ENCODE assay signal across 10 cellular contexts in genomic region chr14:31950760-31951637, GRCh38.
A peak's percentile ranks its signal among the peaks of the same experiment; 100 is the strongest.
DNase-seq lines count a peak whose midpoint lies in the region; ATAC-seq and TF ChIP-seq lines count a peak whose summit lies in the region.
"Had no signal": no experiment of that assay in that cellular context is flagged by ENCODE, and none has a peak within 500 bp of the region (broad histone marks: within the 10 kb centered on the region; RNA-seq: fewer than 3 reads in every experiment).

No MANE protein-coding gene starts in this region.

- peaks cover 5% of the 10 kb centered on the region for H3K4me1 Mint-ChIP-seq in activated naive CD8-positive, alpha-beta T cell treated with anti-CD3 and anti-CD28 coated beads, Interleukin-2, amount 50 U/mL, for 24 hours
- H3K4me1 Mint-ChIP-seq in activated CD4-positive, alpha-beta T cell treated with anti-CD3 and anti-CD28 coated beads, Interleukin-2, amount 10 ng/mL, durations not matched to agents 7 days and 5 days: peaks cover 15% of the 10 kb centered on the region
- peaks cover 40% of the 10 kb centered on the region for H3K4me1 Mint-ChIP-seq in activated CD4-positive, alpha-beta memory T cell treated with anti-CD3 and anti-CD28 coated beads for 36 hours (ENCODE audit: low read depth)

- POLR2A ChIA-PET in activated CD4-positive, alpha-beta T cell treated with anti-CD3 and anti-CD28 coated beads, Interleukin-2, amount 10 ng/mL, durations not matched to agents 7 days and 5 days (lab: Charles Lee): no interaction called here
- POLR2A ChIA-PET in activated CD4-positive, alpha-beta memory T cell treated with anti-CD3 and anti-CD28 coated beads for 36 hours (lab: Charles Lee): no interaction called here

- no peaks in the 10 kb centered on the region for H3K9me3 ChIP-seq in ovary

- ATAC-seq in activated naive CD8-positive, alpha-beta T cell treated with anti-CD3 and anti-CD28 coated beads, Interleukin-2, amount 50 U/mL, for 24 hours: no peak

- no peak overlapping the region for H3K27ac Mint-ChIP-seq in activated naive CD8-positive, alpha-beta T cell treated with anti-CD3 and anti-CD28 coated beads, Interleukin-2, amount 50 U/mL, for 24 hours
- no peak overlapping the region for H3K27ac Mint-ChIP-seq in activated CD4-positive, alpha-beta T cell treated with anti-CD3 and anti-CD28 coated beads, Interleukin-2, amount 10 ng/mL, durations not matched to agents 7 days and 5 days
- H3K27ac Mint-ChIP-seq in activated CD4-positive, alpha-beta memory T cell treated with anti-CD3 and anti-CD28 coated beads for 36 hours: no peak overlapping the region

- no peaks in the 10 kb centered on the region for H3K9me3 Mint-ChIP-seq in activated naive CD8-positive, alpha-beta T cell treated with anti-CD3 and anti-CD28 coated beads, Interleukin-2, amount 50 U/mL, for 24 hours
- no peaks in the 10 kb centered on the region for H3K9me3 Mint-ChIP-seq in activated CD4-positive, alpha-beta T cell treated with anti-CD3 and anti-CD28 coated beads, Interleukin-2, amount 10 ng/mL, durations not matched to agents 7 days and 5 days
- no peaks in the 10 kb centered on the region for H3K9me3 Mint-ChIP-seq in activated CD4-positive, alpha-beta memory T cell treated with anti-CD3 and anti-CD28 coated beads for 36 hours

- H3K4me3 Mint-ChIP-seq in activated naive CD8-positive, alpha-beta T cell treated with anti-CD3 and anti-CD28 coated beads, Interleukin-2, amount 50 U/mL, for 24 hours: no peak overlapping the region
- no peak overlapping the region for H3K4me3 Mint-ChIP-seq in activated CD4-positive, alpha-beta T cell treated with anti-CD3 and anti-CD28 coated beads, Interleukin-2, amount 10 ng/mL, durations not matched to agents 7 days and 5 days
- no peak overlapping the region for H3K4me3 Mint-ChIP-seq in activated CD4-positive, alpha-beta memory T cell treated with anti-CD3 and anti-CD28 coated beads for 36 hours

- no peaks in the 10 kb centered on the region for H3K36me3 ChIP-seq in H7 (replicated peaks; ENCODE audit: control insufficient read depth, insufficient read depth, low read length)
- no peaks in the 10 kb centered on the region for H3K36me3 ChIP-seq in ovary

- no peak for TF ChIP-seq CTCF in fibroblast of pulmonary artery (IDR thresholded peaks at IDR 0.05; ENCODE audit: low read length, missing control alignments)
- TF ChIP-seq CTCF in ovary (IDR thresholded peaks at IDR 0.05): no peak

- H3K4me1 ChIP-seq in ovary (ENCODE audit: insufficient read depth): peaks cover 6% of the 10 kb centered on the region

- WGBS in ovary, 3 donors: 6 to 10% (median 7%) methylated on average over 19 of the region's 19 CpGs

- TF ChIP-seq EP300 in ovary (IDR thresholded peaks at IDR 0.05): no peak

- H3K4me3 ChIP-seq in H7 (ENCODE audit: insufficient read depth, low read depth, low read length): no peak overlapping the region
- H3K4me3 ChIP-seq in fibroblast of pulmonary artery (replicated peaks; ENCODE audit: low read depth, low read length): no peak overlapping the region
- H3K4me3 ChIP-seq in ovary: no peak overlapping the region

- DNase-seq in H7: peak; percentile 75
- peak; percentile 48 for DNase-seq in NCI-H82 treated with DMSO at 0.1 percent for 48 hours (lab: John Stamatoyannopoulos, UW; ENCODE audit: unreplicated experiment)
- peak; percentile 38 for DNase-seq in fibroblast of pulmonary artery (ENCODE audit: low read depth)
- DNase-seq in ovary: peak; percentile 58 to 76 (median 67)
- DNase-seq in cortex of kidney (lab: John Stamatoyannopoulos, UW): no peak
- no peak for DNase-seq in activated naive CD8-positive, alpha-beta T cell treated with anti-CD3 and anti-CD28 coated beads, Interleukin-2, amount 50 U/mL, for 24 hours
- DNase-seq in activated CD4-positive, alpha-beta T cell treated with anti-CD3 and anti-CD28 coated beads, Interleukin-2, amount 10 ng/mL, durations not matched to agents 7 days and 5 days: no peak
- DNase-seq in activated CD4-positive, alpha-beta memory T cell treated with anti-CD3 and anti-CD28 coated beads for 36 hours: no peak
- DNase-seq: cerebellar nuclear complex, NCI-H1930 had no signal

- intact Hi-C loops in ovary (cut with DNase I): no loop called here
- intact Hi-C loops in activated CD4-positive, alpha-beta memory T cell treated with anti-CD3 and anti-CD28 coated beads for 36 hours (cut with micrococcal nuclease): no loop called here

- peaks cover 15% of the 10 kb centered on the region for H3K27me3 Mint-ChIP-seq in activated naive CD8-positive, alpha-beta T cell treated with anti-CD3 and anti-CD28 coated beads, Interleukin-2, amount 50 U/mL, for 24 hours
- H3K27me3 Mint-ChIP-seq in activated CD4-positive, alpha-beta T cell treated with anti-CD3 and anti-CD28 coated beads, Interleukin-2, amount 10 ng/mL, durations not matched to agents 7 days and 5 days: peaks cover 4% of the 10 kb centered on the region
- no peaks in the 10 kb centered on the region for H3K27me3 Mint-ChIP-seq in activated CD4-positive, alpha-beta memory T cell treated with anti-CD3 and anti-CD28 coated beads for 36 hours

- TF ChIP-seq POLR2A in ovary (IDR thresholded peaks at IDR 0.05): no peak

- CTCF ChIA-PET in activated CD4-positive, alpha-beta T cell treated with anti-CD3 and anti-CD28 coated beads, Interleukin-2, amount 10 ng/mL, durations not matched to agents 7 days and 5 days (lab: Charles Lee): interaction anchor here (0.5 to 1.7 kb wide), 5 partner anchors 13 to 1839 kb away, joined by 3 to 4 read pairs (median 3); no protein-coding TSS in a partner anchor
- CTCF ChIA-PET in activated CD4-positive, alpha-beta memory T cell treated with anti-CD3 and anti-CD28 coated beads for 36 hours (lab: Charles Lee): interaction anchor here (1.7 kb wide), 1 partner anchor 10 kb away, joined by 5 read pairs; no protein-coding TSS in a partner anchor

- H3K27ac ChIP-seq in ovary: no peak overlapping the region

- H3K27me3 ChIP-seq in H7 (ENCODE audit: control insufficient read depth, insufficient read depth, low read length) (no peaks in the 10 kb centered on the region), ovary (no peaks in the 10 kb centered on the region)

- H3K36me3 Mint-ChIP-seq in activated naive CD8-positive, alpha-beta T cell treated with anti-CD3 and anti-CD28 coated beads, Interleukin-2, amount 50 U/mL, for 24 hours (ENCODE audit: low read depth): no peaks in the 10 kb centered on the region
- H3K36me3 Mint-ChIP-seq in activated CD4-positive, alpha-beta T cell treated with anti-CD3 and anti-CD28 coated beads, Interleukin-2, amount 10 ng/mL, durations not matched to agents 7 days and 5 days (ENCODE audit: low read depth): no peaks in the 10 kb centered on the region
- no peaks in the 10 kb centered on the region for H3K36me3 Mint-ChIP-seq in activated CD4-positive, alpha-beta memory T cell treated with anti-CD3 and anti-CD28 coated beads for 36 hours

Comparison
In these comparisons a context has a peak if more than half of its experiments do, and no peak if none do; other contexts are left out.
1. DNase-seq: peak in H7 (single experiment), NCI-H82 treated with DMSO at 0.1 percent for 48 hours (single experiment), fibroblast of pulmonary artery (single experiment) and ovary (5 of 5); none in cortex of kidney (single experiment), activated naive CD8-positive, alpha-beta T cell treated with anti-CD3 and anti-CD28 coated beads, Interleukin-2, amount 50 U/mL, for 24 hours (single experiment), activated CD4-positive, alpha-beta T cell treated with anti-CD3 and anti-CD28 coated beads, Interleukin-2, amount 10 ng/mL, durations not matched to agents 7 days and 5 days (single experiment) and activated CD4-positive, alpha-beta memory T cell treated with anti-CD3 and anti-CD28 coated beads for 36 hours (single experiment).